ENCODE assay signal across 1 cellular context in genomic region chr21:15486460-15487241, GRCh38.
TF ChIP-seq lines count a peak whose summit lies in the region.

No MANE protein-coding gene starts in this region.

TF ChIP-seq in IMR-90, 13 proteins besides CTCF, POLR2A, EP300 and RAD21:
- TF ChIP-seq CEBPB (IDR thresholded peaks at IDR 0.05; ENCODE audit: low read depth, low read length) (peak; percentile 37; the same call in 1 of the 2 replicates), FOS (IDR thresholded peaks at IDR 0.05; ENCODE audit: low read depth, low read length) (no peak)
